ENCODE assay signal across 1 cellular context in genomic region chr7:126424985-126425384, GRCh38.
TF ChIP-seq lines count a peak whose summit lies in the region.

No MANE protein-coding gene starts in this region.

TF ChIP-seq in GM23338, 12 proteins besides CTCF, POLR2A, EP300 and RAD21 (continued from another document):
- TF ChIP-seq, protein P1, sequence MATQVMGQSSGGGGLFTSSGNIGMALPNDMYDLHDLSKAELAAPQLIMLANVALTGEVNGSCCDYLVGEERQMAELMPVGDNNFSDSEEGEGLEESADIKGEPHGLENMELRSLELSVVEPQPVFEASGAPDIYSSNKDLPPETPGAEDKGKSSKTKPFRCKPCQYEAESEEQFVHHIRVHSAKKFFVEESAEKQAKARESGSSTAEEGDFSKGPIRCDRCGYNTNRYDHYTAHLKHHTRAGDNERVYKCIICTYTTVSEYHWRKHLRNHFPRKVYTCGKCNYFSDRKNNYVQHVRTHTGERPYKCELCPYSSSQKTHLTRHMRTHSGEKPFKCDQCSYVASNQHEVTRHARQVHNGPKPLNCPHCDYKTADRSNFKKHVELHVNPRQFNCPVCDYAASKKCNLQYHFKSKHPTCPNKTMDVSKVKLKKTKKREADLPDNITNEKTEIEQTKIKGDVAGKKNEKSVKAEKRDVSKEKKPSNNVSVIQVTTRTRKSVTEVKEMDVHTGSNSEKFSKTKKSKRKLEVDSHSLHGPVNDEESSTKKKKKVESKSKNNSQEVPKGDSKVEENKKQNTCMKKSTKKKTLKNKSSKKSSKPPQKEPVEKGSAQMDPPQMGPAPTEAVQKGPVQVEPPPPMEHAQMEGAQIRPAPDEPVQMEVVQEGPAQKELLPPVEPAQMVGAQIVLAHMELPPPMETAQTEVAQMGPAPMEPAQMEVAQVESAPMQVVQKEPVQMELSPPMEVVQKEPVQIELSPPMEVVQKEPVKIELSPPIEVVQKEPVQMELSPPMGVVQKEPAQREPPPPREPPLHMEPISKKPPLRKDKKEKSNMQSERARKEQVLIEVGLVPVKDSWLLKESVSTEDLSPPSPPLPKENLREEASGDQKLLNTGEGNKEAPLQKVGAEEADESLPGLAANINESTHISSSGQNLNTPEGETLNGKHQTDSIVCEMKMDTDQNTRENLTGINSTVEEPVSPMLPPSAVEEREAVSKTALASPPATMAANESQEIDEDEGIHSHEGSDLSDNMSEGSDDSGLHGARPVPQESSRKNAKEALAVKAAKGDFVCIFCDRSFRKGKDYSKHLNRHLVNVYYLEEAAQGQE (IDR thresholded peaks at IDR 0.05; ENCODE audit: unreplicated experiment), result no peak
- TF ChIP-seq ZNF331 (CRISPR knock-in tag; IDR thresholded peaks at IDR 0.05; ENCODE audit: low read depth) (no peak), EZH2phosphoT487 (IDR thresholded peaks at IDR 0.05; ENCODE audit: unreplicated experiment) (no peak), ZNF114 (CRISPR knock-in tag; IDR thresholded peaks at IDR 0.05) (no peak), NANOG (IDR thresholded peaks at IDR 0.05; ENCODE audit: borderline replicate concordance) (no peak), STAT1 (IDR thresholded peaks at IDR 0.05; ENCODE audit: unreplicated experiment) (no peak), EZH2 (IDR thresholded peaks at IDR 0.05; ENCODE audit: low read depth, unreplicated experiment) (no peak), JUNB (IDR thresholded peaks at IDR 0.05; ENCODE audit: unreplicated experiment) (no peak), POLR2AphosphoS5 (IDR thresholded peaks at IDR 0.05; ENCODE audit: low read depth) (no peak)
- TF ChIP-seq, protein P2, sequence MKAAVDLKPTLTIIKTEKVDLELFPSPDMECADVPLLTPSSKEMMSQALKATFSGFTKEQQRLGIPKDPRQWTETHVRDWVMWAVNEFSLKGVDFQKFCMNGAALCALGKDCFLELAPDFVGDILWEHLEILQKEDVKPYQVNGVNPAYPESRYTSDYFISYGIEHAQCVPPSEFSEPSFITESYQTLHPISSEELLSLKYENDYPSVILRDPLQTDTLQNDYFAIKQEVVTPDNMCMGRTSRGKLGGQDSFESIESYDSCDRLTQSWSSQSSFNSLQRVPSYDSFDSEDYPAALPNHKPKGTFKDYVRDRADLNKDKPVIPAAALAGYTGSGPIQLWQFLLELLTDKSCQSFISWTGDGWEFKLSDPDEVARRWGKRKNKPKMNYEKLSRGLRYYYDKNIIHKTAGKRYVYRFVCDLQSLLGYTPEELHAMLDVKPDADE (IDR thresholded peaks at IDR 0.05), result no peak
